Comparison of ENCODE assay signal across 17 cellular contexts in the genomic region with DNA sequence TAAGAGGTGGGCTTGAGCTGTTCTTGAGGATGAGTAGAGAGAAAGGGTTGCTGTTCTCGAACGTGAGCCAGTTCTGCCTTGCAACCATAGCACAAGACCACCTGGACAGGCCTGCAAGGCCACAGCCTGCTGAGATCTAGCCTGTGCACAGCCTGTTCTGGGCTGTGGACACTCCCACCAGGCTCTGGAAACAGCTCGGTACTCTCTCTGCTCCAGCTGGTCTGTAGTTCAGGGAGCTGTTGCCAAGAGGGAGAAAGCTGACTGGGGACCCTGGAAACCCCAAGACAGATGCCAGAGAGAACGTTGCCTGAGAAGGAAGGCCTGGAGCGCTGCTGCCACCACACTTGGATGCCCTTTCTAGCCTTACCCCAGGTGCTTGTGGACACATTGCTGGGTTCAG.
A peak's percentile ranks its signal among the peaks of the same experiment; 100 is the strongest.
DNase-seq lines count a peak whose midpoint lies in the region; ATAC-seq and TF ChIP-seq lines count a peak whose summit lies in the region.
"Had no signal": no experiment of that assay in that cellular context is flagged by ENCODE, and none has a peak within 500 bp of the region (broad histone marks: within the 10 kb centered on the region; RNA-seq: fewer than 3 reads in every experiment).

No MANE protein-coding gene starts in this region.

- H3K4me3 ChIP-seq in mucosa of descending colon: no peak overlapping the region
- H3K4me3 ChIP-seq: SK-N-MC had no signal

- TF ChIP-seq CTCF in chondrocyte (IDR thresholded peaks at IDR 0.05) (no peak), neural crest cell (conservative IDR thresholded peaks at IDR 0.05) (no peak), MCF 10A (IDR thresholded peaks at IDR 0.05; ENCODE audit: unreplicated experiment) (no peak), mucosa of descending colon (IDR thresholded peaks at IDR 0.05) (no peak)

- peak; percentile 21 for ATAC-seq in left ventricle myocardium superior
- no peak for ATAC-seq in Right ventricle myocardium inferior
- no peak for ATAC-seq in GM18909 (IDR thresholded peaks at IDR 0.05; ENCODE audit: poor library complexity, unreplicated experiment)
- ATAC-seq in mucosa of descending colon: no peak
- ATAC-seq: Panc1 had no signal

- CTCF ChIA-PET in MCF 10A (lab: Yijun Ruan, JAX): no interaction called here

- no peak for DNase-seq in left ventricle myocardium superior
- DNase-seq in Right ventricle myocardium inferior (ENCODE audit: missing footprints): no peak
- no peak for DNase-seq in chondrocyte (ENCODE audit: low spot score)
- DNase-seq in neural crest cell (ENCODE audit: low read depth, low spot score): no peak
- DNase-seq in MCF 10A (ENCODE audit: unreplicated experiment): no peak
- no peak for DNase-seq in NCI-H2196 (lab: John Stamatoyannopoulos, UW; ENCODE audit: unreplicated experiment)
- DNase-seq in mucosa of descending colon: no peak
- DNase-seq: 8988T, EL, HFFc6, MM.1S, NCI-H1105, NCI-H1930, NCI-H524 had no signal

- H3K36me3 ChIP-seq in mucosa of descending colon (ENCODE audit: low read depth): no peaks in the 10 kb centered on the region

- no peaks in the 10 kb centered on the region for H3K9me3 Mint-ChIP-seq in chondrocyte (ENCODE audit: low read depth)
- H3K9me3 Mint-ChIP-seq in neural crest cell: no peaks in the 10 kb centered on the region
- H3K9me3 Mint-ChIP-seq in MCF 10A (ENCODE audit: unreplicated experiment): peaks cover under 1% of the 10 kb centered on the region
- H3K9me3 Mint-ChIP-seq: HFFc6 had no signal

- H3K27me3 Mint-ChIP-seq in chondrocyte (ENCODE audit: low read depth): no peaks in the 10 kb centered on the region
- H3K27me3 Mint-ChIP-seq in neural crest cell (ENCODE audit: low read depth): no peaks in the 10 kb centered on the region
- H3K27me3 Mint-ChIP-seq in MCF 10A (ENCODE audit: insufficient read depth, unreplicated experiment): no peaks in the 10 kb centered on the region

- intact Hi-C loops in left ventricle myocardium superior (cut with micrococcal nuclease) (loop anchor here (10.0 kb wide), 1 partner anchor 64 kb away; no protein-coding TSS in a partner anchor), Right ventricle myocardium inferior (cut with DNase I) (no loop called here), MCF 10A (cut with micrococcal nuclease) (no loop called here), mucosa of descending colon (cut with DNase I, micrococcal nuclease) (no loop called here)

- no TSS peak for BruUV-seq in MCF 10A (replicated peaks; lab: Mats Ljungman, UMichigan)

- H3K27ac Mint-ChIP-seq in chondrocyte (ENCODE audit: unreplicated experiment) (peak overlapping the region; percentile 34), neural crest cell (ENCODE audit: unreplicated experiment) (peak overlapping the region; percentile 57), MCF 10A (ENCODE audit: low read depth, unreplicated experiment) (no peak overlapping the region)
- H3K27ac Mint-ChIP-seq: HFFc6 had no signal

- H3K4me1 Mint-ChIP-seq in chondrocyte (ENCODE audit: low read depth) (peaks cover 84% of the 10 kb centered on the region), neural crest cell (peaks cover 32% of the 10 kb centered on the region), MCF 10A (ENCODE audit: insufficient read depth, unreplicated experiment) (peaks cover 5% of the 10 kb centered on the region)

- H3K4me1 ChIP-seq in mucosa of descending colon (ENCODE audit: low read depth): no peaks in the 10 kb centered on the region

- H3K36me3 Mint-ChIP-seq in chondrocyte (ENCODE audit: low read depth) (no peaks in the 10 kb centered on the region), neural crest cell (ENCODE audit: low read depth) (no peaks in the 10 kb centered on the region), MCF 10A (ENCODE audit: insufficient read depth, unreplicated experiment) (no peaks in the 10 kb centered on the region)

- H3K9me3 ChIP-seq in mucosa of descending colon: no peaks in the 10 kb centered on the region

- H3K4me3 Mint-ChIP-seq in chondrocyte (ENCODE audit: unreplicated experiment) (no peak overlapping the region), neural crest cell (no peak overlapping the region), MCF 10A (ENCODE audit: unreplicated experiment) (no peak overlapping the region)
- H3K4me3 Mint-ChIP-seq: HFFc6 had no signal

- POLR2A ChIA-PET in MCF 10A (lab: Yijun Ruan, JAX): no interaction called here
